27 cellular contexts compared by ENCODE assay signal in the genomic region with DNA sequence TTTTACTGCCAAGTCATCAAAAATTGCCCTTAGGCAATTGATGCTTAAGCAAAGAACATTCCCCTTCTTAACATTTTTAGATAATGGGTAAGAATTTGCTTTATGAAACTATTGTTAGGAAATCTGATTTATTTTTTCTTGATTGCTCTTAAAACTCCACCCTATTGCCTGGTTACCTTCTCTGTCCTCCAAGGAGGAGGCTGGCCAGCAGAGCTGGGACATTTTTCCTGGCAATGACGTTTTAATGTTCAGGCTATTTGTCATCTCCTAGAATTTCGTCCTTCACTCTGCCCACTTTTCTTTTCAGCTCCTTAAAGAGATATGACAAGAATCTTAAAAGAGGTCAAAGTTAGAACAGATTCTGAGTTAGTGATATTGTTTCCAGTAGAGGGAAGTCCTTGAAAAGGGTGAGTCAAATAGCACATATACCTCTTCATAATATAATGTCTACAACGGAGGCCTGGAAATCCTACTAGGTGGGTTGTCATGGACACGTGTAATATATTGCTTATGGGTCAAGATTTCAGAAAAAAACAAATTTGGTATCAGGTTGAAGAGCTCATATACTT.
DNase-seq lines count a peak whose midpoint lies in the region; ATAC-seq and TF ChIP-seq lines count a peak whose summit lies in the region.
"Had no signal": no experiment of that assay in that cellular context is flagged by ENCODE, and none has a peak within 500 bp of the region (broad histone marks: within the 10 kb centered on the region; RNA-seq: fewer than 3 reads in every experiment).

No MANE protein-coding gene starts in this region.

- DNase-seq in MCF 10A (ENCODE audit: unreplicated experiment) = peak; percentile 26
- no peak for DNase-seq in mammary epithelial cell
- DNase-seq in amniotic stem cell (lab: John Stamatoyannopoulos, UW) = peak; percentile 16
- DNase-seq in left lung = no peak
- no peak for DNase-seq in type B pancreatic cell (ENCODE audit: extremely low spot score, unreplicated experiment)
- DNase-seq in OCI-LY7 (ENCODE audit: low spot score) = no peak
- DNase-seq in ureter (ENCODE audit: low spot score) = no peak
- DNase-seq: 8988T; AML-193; CD4-positive, alpha-beta T cell; EL; GDM1; HFFc6; Kasumi-1; MV-4-11; NCI-H1694 treated with DMSO at 0.1 percent for 48 hours; NCI-H226; NCI-H510A; SW 1271 had no signal

- H3K79me2 ChIP-seq in mammary epithelial cell (ENCODE audit: insufficient read depth, low read length) (no peaks in the 10 kb centered on the region), OCI-LY7 (ENCODE audit: insufficient read depth, low read depth, low read length) (no peaks in the 10 kb centered on the region)

- in situ Hi-C loops in mammary epithelial cell (cut with MboI; ENCODE audit: low sequenced_read_pairs in 2 of 2) = no loop called here

- H4K20me1 ChIP-seq in mammary epithelial cell (ENCODE audit: insufficient read depth, low read length) (no peaks in the 10 kb centered on the region), OCI-LY7 (ENCODE audit: insufficient read depth, low read length) (no peaks in the 10 kb centered on the region)
- H4K20me1 ChIP-seq: BLaER1 treated with 17β-estradiol and CSF1 and Interleukin-3, amounts not matched to agents 10 nM and 100 nM had no signal

- CTCF ChIA-PET in MCF 10A (lab: Yijun Ruan, JAX) = interaction anchor here (1.2 kb wide), 2 partner anchors 48 to 507 kb away, joined by 3 to 4 read pairs; no protein-coding TSS in a partner anchor
- CTCF ChIA-PET in mammary epithelial cell (lab: Charles Lee; ENCODE audit: low non-redundant PET) = interaction anchor here (0.6 kb wide), 1 partner anchor 48 kb away, joined by 4 read pairs; no protein-coding TSS in a partner anchor
- CTCF ChIA-PET in OCI-LY7 (lab: Charles Lee; ENCODE audit: unreplicated experiment) = no interaction called here

- H3K4me2 ChIP-seq in mammary epithelial cell (ENCODE audit: insufficient read depth, low read depth, low read length) (no peak overlapping the region), OCI-LY7 (ENCODE audit: low read length) (no peak overlapping the region)
- H3K4me2 ChIP-seq: BLaER1 treated with 17β-estradiol and CSF1 and Interleukin-3, amounts not matched to agents 10 nM and 100 nM; GM23338 had no signal

- H3K4me1 Mint-ChIP-seq in MCF 10A (ENCODE audit: insufficient read depth, unreplicated experiment) (peaks cover 7% of the 10 kb centered on the region), type B pancreatic cell (ENCODE audit: unreplicated experiment) (peaks cover 16% of the 10 kb centered on the region)

- no peak overlapping the region for H2AFZ ChIP-seq in mammary epithelial cell (ENCODE audit: low read depth, low read length)
- H2AFZ ChIP-seq in OCI-LY7 (ENCODE audit: low read length) = no peak overlapping the region
- H2AFZ ChIP-seq: GM23338 had no signal

- no peak for TF ChIP-seq CTCF in MCF 10A (IDR thresholded peaks at IDR 0.05; ENCODE audit: unreplicated experiment)
- TF ChIP-seq CTCF in mammary epithelial cell (conservative IDR thresholded peaks at IDR 0.05 in 1 of 2, IDR thresholded peaks at IDR 0.05 in 1 of 2; ENCODE audit: extremely low read depth in 1 of 2, insufficient read depth in 1 of 2, low read depth in 1 of 2, low read length in 2 of 2) = no peak
- TF ChIP-seq CTCF in left lung (IDR thresholded peaks at IDR 0.05) = no peak
- TF ChIP-seq CTCF in type B pancreatic cell (conservative IDR thresholded peaks at IDR 0.05) = no peak
- no peak for TF ChIP-seq CTCF in OCI-LY7 (conservative IDR thresholded peaks at IDR 0.05; ENCODE audit: low read length)

- H3K4me1 ChIP-seq in mammary epithelial cell (ENCODE audit: insufficient read depth, low read length) (no peaks in the 10 kb centered on the region), left lung (no peaks in the 10 kb centered on the region), OCI-LY7 (ENCODE audit: insufficient read depth, low read length, poor library complexity, severe bottlenecking) (no peaks in the 10 kb centered on the region)
- H3K4me1 ChIP-seq: BLaER1 treated with 17β-estradiol and CSF1 and Interleukin-3, amounts not matched to agents 10 nM and 100 nM; HAP-1 had no signal

- dilution Hi-C loops in mammary epithelial cell (cut with HindIII; ENCODE audit: low sequenced_read_pairs) = no loop called here

- no peaks in the 10 kb centered on the region for H3K9me2 ChIP-seq in OCI-LY7 (ENCODE audit: insufficient read depth, low read length)

- WGBS in mammary epithelial cell (ENCODE audit: low coverage, missing lambda C conversion rate) = 26% methylated on average over 4 of the region's 4 CpGs

- peak; percentile 81 for ATAC-seq in left lung
- ATAC-seq in HG03378 (IDR thresholded peaks at IDR 0.05; ENCODE audit: unreplicated experiment) = no peak
- ATAC-seq: GM12878, GM23338, Panc1 had no signal

- intact Hi-C loops in MCF 10A (cut with micrococcal nuclease) (no loop called here), mammary epithelial cell (cut with micrococcal nuclease) (no loop called here), left lung (cut with DNase I) (no loop called here), OCI-LY7 (cut with micrococcal nuclease; ENCODE audit: unreplicated experiment) (no loop called here)

- POLR2A ChIA-PET in MCF 10A (lab: Yijun Ruan, JAX) = interaction anchor here (1.5 kb wide), 1 partner anchor 9 kb away, joined by 4 read pairs; no protein-coding TSS in a partner anchor
- POLR2A ChIA-PET in OCI-LY7 (lab: Charles Lee) = interaction anchor here (0.5 to 1.0 kb wide), 3 partner anchors 9 to 621 kb away, joined by 3 read pairs; no protein-coding TSS in a partner anchor

- H3K4me3 ChIP-seq in mammary epithelial cell (replicated peaks in 1 of 3; ENCODE audit: insufficient read depth in 1 of 3, low read depth in 2 of 3, low read length in 3 of 3) = no peak overlapping the region
- H3K4me3 ChIP-seq in left lung = no peak overlapping the region
- H3K4me3 ChIP-seq in OCI-LY7 (ENCODE audit: low read depth, low read length, poor library complexity, severe bottlenecking) = no peak overlapping the region
- H3K4me3 ChIP-seq: BLaER1 treated with 17β-estradiol and CSF1 and Interleukin-3, amounts not matched to agents 10 nM and 100 nM; GM12878; GM23338; HAP-1 had no signal

- H3K9me3 Mint-ChIP-seq in MCF 10A (ENCODE audit: unreplicated experiment) = no peaks in the 10 kb centered on the region
- peaks cover 11% of the 10 kb centered on the region for H3K9me3 Mint-ChIP-seq in type B pancreatic cell
- H3K9me3 Mint-ChIP-seq: CD4-positive, alpha-beta T cell had no signal

- H3K9ac ChIP-seq in mammary epithelial cell (ENCODE audit: insufficient read depth, low read length) = no peak overlapping the region
- H3K9ac ChIP-seq: BLaER1 treated with 17β-estradiol and CSF1 and Interleukin-3, amounts not matched to agents 10 nM and 100 nM had no signal

- H3K27ac Mint-ChIP-seq in MCF 10A (ENCODE audit: low read depth, unreplicated experiment) (peak overlapping the region; percentile 34), type B pancreatic cell (peak overlapping the region; percentile 46)
- H3K27ac Mint-ChIP-seq: CD4-positive, alpha-beta T cell; GM23338; HFFc6 had no signal

- no TSS peak for BruUV-seq in MCF 10A (replicated peaks; lab: Mats Ljungman, UMichigan)
- no TSS peak for BruUV-seq in mammary epithelial cell (replicated peaks; lab: Mats Ljungman, UMichigan)
- BruUV-seq in OCI-LY7 (replicated peaks; lab: Mats Ljungman, UMichigan) = no TSS peak

- H3K27me3 Mint-ChIP-seq in MCF 10A (ENCODE audit: insufficient read depth, unreplicated experiment) (no peaks in the 10 kb centered on the region), type B pancreatic cell (peaks cover 11% of the 10 kb centered on the region)

- no peaks in the 10 kb centered on the region for H3K36me3 ChIP-seq in mammary epithelial cell (ENCODE audit: insufficient read depth, low read length)
- H3K36me3 ChIP-seq in left lung = no peaks in the 10 kb centered on the region
- no peaks in the 10 kb centered on the region for H3K36me3 ChIP-seq in OCI-LY7 (ENCODE audit: insufficient read depth, low read length)
- H3K36me3 ChIP-seq: BLaER1 treated with 17β-estradiol and CSF1 and Interleukin-3, amounts not matched to agents 10 nM and 100 nM; HAP-1 had no signal

- H3K27me3 ChIP-seq in mammary epithelial cell (ENCODE audit: insufficient read depth, low read length) = no peaks in the 10 kb centered on the region
- H3K27me3 ChIP-seq in left lung = no peaks in the 10 kb centered on the region
- H3K27me3 ChIP-seq: BLaER1 treated with 17β-estradiol and CSF1 and Interleukin-3, amounts not matched to agents 10 nM and 100 nM had no signal

- H3K9me3 ChIP-seq in mammary epithelial cell (replicated peaks; ENCODE audit: insufficient read depth, low read length) = peaks cover 16% of the 10 kb centered on the region
- H3K9me3 ChIP-seq in left lung = no peaks in the 10 kb centered on the region
- H3K9me3 ChIP-seq in OCI-LY7 (ENCODE audit: low read length) = no peaks in the 10 kb centered on the region
- H3K9me3 ChIP-seq: BLaER1 treated with 17β-estradiol and CSF1 and Interleukin-3, amounts not matched to agents 10 nM and 100 nM; HAP-1 had no signal

- H3K4me3 Mint-ChIP-seq in MCF 10A (ENCODE audit: unreplicated experiment) (no peak overlapping the region), type B pancreatic cell (peak overlapping the region; percentile 13)
- H3K4me3 Mint-ChIP-seq: CD4-positive, alpha-beta T cell; GM23338; HFFc6 had no signal

- H3K27ac ChIP-seq in mammary epithelial cell (ENCODE audit: insufficient read depth, low read depth, low read length) = no peak overlapping the region
- H3K27ac ChIP-seq in left lung = no peak overlapping the region
- no peak overlapping the region for H3K27ac ChIP-seq in OCI-LY7 (ENCODE audit: low read depth, low read length, poor library complexity, severe bottlenecking)
- H3K27ac ChIP-seq: BLaER1 treated with 17β-estradiol and CSF1 and Interleukin-3, amounts not matched to agents 10 nM and 100 nM; HL-60; RWPE1 had no signal

- H3K36me3 Mint-ChIP-seq in MCF 10A (ENCODE audit: insufficient read depth, unreplicated experiment) = peaks cover 7% of the 10 kb centered on the region
- H3K36me3 Mint-ChIP-seq in type B pancreatic cell = peaks cover 3% of the 10 kb centered on the region

Comparison
In these comparisons a context has a peak if more than half of its experiments do, and no peak if none do; other contexts are left out.
1. DNase-seq: peak in MCF 10A (single experiment) and amniotic stem cell (single experiment); none in mammary epithelial cell (single experiment), left lung (0 of 2), type B pancreatic cell (single experiment), OCI-LY7 (single experiment) and ureter (single experiment).